9 cellular contexts compared by ENCODE assay signal in the genomic region with DNA sequence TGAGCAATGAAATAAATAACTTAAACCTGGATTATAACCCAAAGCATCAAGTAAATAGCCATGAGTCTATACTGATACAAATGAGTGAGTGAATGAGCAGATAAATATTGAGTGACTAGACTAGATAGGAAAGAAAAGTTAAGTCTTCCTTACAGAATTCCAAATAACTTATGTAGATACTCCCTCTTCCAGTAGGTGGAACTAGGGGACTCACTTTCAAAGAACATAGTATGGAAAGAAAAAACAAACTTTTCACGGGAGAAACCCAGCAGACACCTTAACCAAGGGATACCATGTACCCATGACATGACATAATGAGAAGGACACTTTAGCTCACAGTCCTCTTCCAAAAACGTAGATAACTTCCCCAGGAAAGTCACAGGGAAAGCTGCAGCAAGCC. TPM values are rescaled to one million over a fixed set of nuclear protein-coding genes. Genes with fewer than 3 reads are reported as not detected.
DNase-seq lines count a peak whose midpoint lies in the region; TF ChIP-seq lines count a peak whose summit lies in the region.
"Had no signal": no experiment of that assay in that cellular context is flagged by ENCODE, and none has a peak within 500 bp of the region (broad histone marks: within the 10 kb centered on the region; RNA-seq: fewer than 3 reads in every experiment).

No MANE protein-coding gene starts in this region.

- H3K27ac ChIP-seq in endodermal cell (ENCODE audit: low read depth, low read length) (no peak overlapping the region), osteoblast (ENCODE audit: low read depth, low read length) (no peak overlapping the region), testis (no peak overlapping the region)

- H3K36me3 ChIP-seq in endodermal cell (ENCODE audit: control insufficient read depth, insufficient read depth, low read length), result no peaks in the 10 kb centered on the region
- peaks cover 57% of the 10 kb centered on the region for H3K36me3 ChIP-seq in osteoblast (ENCODE audit: insufficient read depth, low read length)
- no peaks in the 10 kb centered on the region for H3K36me3 ChIP-seq in testis (ENCODE audit: low read depth, missing control alignments)

- H3K27me3 Mint-ChIP-seq in endodermal cell (ENCODE audit: insufficient read depth), result no peaks in the 10 kb centered on the region

- no peaks in the 10 kb centered on the region for H3K9me3 Mint-ChIP-seq in endodermal cell

- H3K4me2 ChIP-seq in osteoblast (ENCODE audit: insufficient read depth, low read length), result no peak overlapping the region

- H3K4me3 ChIP-seq in endodermal cell (ENCODE audit: low read length) (no peak overlapping the region), osteoblast (ENCODE audit: insufficient read depth, low read length) (no peak overlapping the region), testis (no peak overlapping the region)
- H3K4me3 ChIP-seq: right atrium auricular region had no signal

- intact Hi-C loops in testis (cut with DNase I; ENCODE audit: low total_unique reads), result no loop called here

- H2AFZ ChIP-seq in osteoblast (ENCODE audit: low read length), result no peak overlapping the region

- peaks cover 6% of the 10 kb centered on the region for H3K4me1 Mint-ChIP-seq in endodermal cell

- H3K9ac ChIP-seq in endodermal cell (ENCODE audit: extremely low read depth, low read length, poor library complexity, severe bottlenecking), result no peak overlapping the region

- H4K20me1 ChIP-seq in osteoblast (ENCODE audit: insufficient read depth, low read length), result peaks cover 3% of the 10 kb centered on the region

- 40 to 82% methylated on average over 1 to 2 of the region's 2 CpGs for WGBS in endodermal cell (ENCODE audit: insufficient coverage in 1 of 2, insufficient read length in 1 of 2), 2 experiments
- 65 to 91% methylated on average over 2 of the region's 2 CpGs for WGBS in testis, 2 donors

- no peak for TF ChIP-seq POLR2A in testis (IDR thresholded peaks at IDR 0.05)

- no peak overlapping the region for H3K4me3 Mint-ChIP-seq in endodermal cell

- DNase-seq in Caki2 (ENCODE audit: low read depth), result peak; percentile 19
- peak; percentile 6 for DNase-seq in M059J (ENCODE audit: low read depth)
- no peak for DNase-seq in endodermal cell
- DNase-seq in osteoblast (ENCODE audit: insufficient read length, low spot score, missing footprints), result no peak
- no peak for DNase-seq in UCSD-AML1 (lab: John Stamatoyannopoulos, UW; ENCODE audit: unreplicated experiment)
- no peak for DNase-seq in testis
- DNase-seq in C1 segment of cervical spinal cord (lab: John Stamatoyannopoulos, UW), result no peak
- DNase-seq: KBM-7 had no signal

- TF ChIP-seq CTCF in endodermal cell (conservative IDR thresholded peaks at IDR 0.05), result peak; percentile 62
- peak; percentile 36 for TF ChIP-seq CTCF in osteoblast (IDR thresholded peaks at IDR 0.05; ENCODE audit: extremely low read depth, low read depth, low read length)
- TF ChIP-seq CTCF in testis (IDR thresholded peaks at IDR 0.05), result no peak

- H3K9me3 ChIP-seq in endodermal cell (ENCODE audit: control insufficient read depth, low read length) (no peaks in the 10 kb centered on the region), osteoblast (ENCODE audit: low read depth, low read length) (no peaks in the 10 kb centered on the region), testis (no peaks in the 10 kb centered on the region)
- H3K9me3 ChIP-seq: right atrium auricular region had no signal

- peaks cover 7% of the 10 kb centered on the region for H3K36me3 Mint-ChIP-seq in endodermal cell (ENCODE audit: low read depth)

- in situ Hi-C loops in Caki2 (cut with HindIII; ENCODE audit: low pct_unique_long_range_greater_than_20kb, low sequenced_read_pairs), result no loop called here

- peaks cover 70% of the 10 kb centered on the region for H3K79me2 ChIP-seq in osteoblast (ENCODE audit: insufficient read depth, low read length)

- H3K27me3 ChIP-seq in endodermal cell (ENCODE audit: control insufficient read depth, insufficient read depth, low read length, poor library complexity, severe bottlenecking) (no peaks in the 10 kb centered on the region), osteoblast (ENCODE audit: insufficient read depth, low read length) (no peaks in the 10 kb centered on the region), testis (no peaks in the 10 kb centered on the region)
- H3K27me3 ChIP-seq: right atrium auricular region had no signal

- H3K4me1 ChIP-seq in endodermal cell (ENCODE audit: control insufficient read depth, insufficient read depth, low read length), result no peaks in the 10 kb centered on the region
- peaks cover 2% of the 10 kb centered on the region for H3K4me1 ChIP-seq in osteoblast (ENCODE audit: insufficient read depth, low read length)
- H3K4me1 ChIP-seq in testis, result no peaks in the 10 kb centered on the region

- no peak overlapping the region for H3K27ac Mint-ChIP-seq in endodermal cell

RNA-seq across cellular contexts. Expression of gene CSGALNACT2, which starts 32.2 kb away (rescaled TPM):
- total RNA-seq in Caki2 (2014; rRNA removed; shearing (Covaris generic); ENCODE audit: low replicate concordance), result 9.0 and 10.9 TPM in 2 replicates
- total RNA-seq in M059J (2014; rRNA removed; shearing (Covaris generic)), result 2.0 and 4.5 TPM in 2 replicates
- 1 to 10 TPM; 7.3 to 8.6 TPM for total RNA-seq in endodermal cell
- 13.6 TPM for polyA plus RNA-seq in endodermal cell (2013, experiment 1 of 2)
- 12.1 TPM for polyA plus RNA-seq in endodermal cell (2013, experiment 2 of 2)
- total RNA-seq in osteoblast, result 31.8 and 37.7 TPM in 2 replicates
- total RNA-seq in testis, result 10 to 100 TPM; 16.7 to 17.9 TPM
- 13.9 TPM for polyA plus RNA-seq in testis (ENCODE audit: insufficient read depth, low read depth, low replicate concordance)

Comparison
In these comparisons a context has a peak if more than half of its experiments do, and no peak if none do; other contexts are left out.
1. DNase-seq: peak in Caki2 (single experiment) and M059J (single experiment); none in endodermal cell (single experiment), osteoblast (single experiment), UCSD-AML1 (single experiment), testis (single experiment) and C1 segment of cervical spinal cord (0 of 14).
2. CTCF ChIP-seq: peak in endodermal cell (single experiment) and osteoblast (single experiment); none in testis (0 of 3).